1 cellular context compared by ENCODE assay signal in genomic region chr1:93177991-93178390, GRCh38.
TF ChIP-seq lines count a peak whose summit lies in the region.

No MANE protein-coding gene starts in this region.

TF ChIP-seq in HepG2, 621 proteins besides CTCF, POLR2A, EP300 and RAD21:
- TF ChIP-seq FOSL2 (CRISPR knock-in tag; IDR thresholded peaks at IDR 0.05) (peak; percentile 49), SOX5 (CRISPR knock-in tag; IDR thresholded peaks at IDR 0.05; ENCODE audit: borderline replicate concordance) (0 out of 2 replicates have a peak, but pooled peaks have one; percentile 4), ZBED4 (CRISPR knock-in tag; IDR thresholded peaks at IDR 0.05; ENCODE audit: borderline replicate concordance) (no peak)
